In the genomic region with DNA sequence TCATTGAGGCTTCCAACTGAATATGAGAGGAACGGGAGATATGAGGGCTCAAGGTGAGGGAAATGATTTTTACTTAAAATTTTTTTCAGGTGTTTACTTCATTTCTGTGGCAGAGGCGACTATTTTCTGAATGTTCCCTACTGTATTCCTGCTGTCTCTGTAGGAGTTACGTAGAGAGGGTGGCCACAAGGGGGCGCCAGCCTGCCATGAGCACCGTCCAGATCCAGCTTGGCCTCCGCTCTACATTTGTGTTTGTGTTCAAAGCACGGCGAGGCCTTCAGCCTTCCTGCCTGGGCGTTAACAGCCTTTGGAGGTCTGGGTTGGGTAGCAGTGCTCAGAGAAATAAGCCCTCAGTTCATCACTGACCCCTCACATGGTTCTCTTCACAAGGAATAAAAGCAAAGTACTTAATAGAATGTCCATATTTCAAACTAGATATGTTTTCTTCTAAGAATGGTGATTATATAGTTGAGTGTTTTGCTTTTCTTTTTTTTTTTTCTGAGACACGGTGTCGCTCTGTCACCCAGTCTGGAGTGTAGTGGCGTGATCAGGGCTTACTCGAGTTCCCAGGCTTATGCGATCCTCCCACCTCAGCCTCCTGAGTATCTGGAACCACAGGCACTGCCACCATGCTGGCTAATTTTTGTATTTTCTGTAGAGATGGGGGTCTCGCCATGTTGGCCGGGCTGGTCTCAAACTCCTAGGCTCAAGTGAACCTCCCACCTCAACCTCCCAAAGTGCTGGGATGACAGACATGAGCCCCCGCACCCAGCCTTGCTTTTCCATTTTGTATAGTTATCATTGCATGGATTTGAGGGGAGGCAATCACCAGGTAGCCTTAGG, we compare ENCODE assay signal across 8 cellular contexts. TPM values are rescaled to one million over a fixed set of nuclear protein-coding genes. Genes with fewer than 3 reads are reported as not detected.
DNase-seq lines count a peak whose midpoint lies in the region; ATAC-seq and TF ChIP-seq lines count a peak whose summit lies in the region.

No MANE protein-coding gene starts in this region.

- CTCF ChIA-PET in PC-3 (lab: Charles Lee) = no interaction called here

- DNase-seq in DMS53 (lab: John Stamatoyannopoulos, UW) = peak; percentile 89
- peak; percentile 83 for DNase-seq in KBM-7
- peak; percentile 81 for DNase-seq in PC-3
- DNase-seq in activated T-cell treated with anti-CD3 and anti-CD28 coated beads, Interleukin-2, amount 50 U/mL, for 72 hours = peak; percentile 81 to 83
- peak; percentile 69 to 89 for DNase-seq in fibroblast of lung (ENCODE audit: low read depth in 2 of 2)
- DNase-seq in stimulated activated naive CD4-positive, alpha-beta T cell (lab: John Stamatoyannopoulos, UW) = peak; percentile 56 to 79 (median 70)

- H3F3A ChIP-seq in PC-3 (ENCODE audit: low read length, unreplicated experiment) = peaks cover 5% of the 10 kb centered on the region

- H3K4me3 ChIP-seq in PC-3 (ENCODE audit: low read length) (no peak overlapping the region), fibroblast of lung (replicated peaks in 1 of 4; ENCODE audit: control extremely low read depth in 1 of 4, insufficient read depth in 1 of 4, low read depth in 3 of 4, low read length in 4 of 4) (no peak overlapping the region)

- H3K27me3 Mint-ChIP-seq in activated T-cell treated with anti-CD3 and anti-CD28 coated beads, Interleukin-2, amount 50 U/mL, for 72 hours (ENCODE audit: low read depth) = no peaks in the 10 kb centered on the region
- no peaks in the 10 kb centered on the region for H3K27me3 Mint-ChIP-seq in nephron (ENCODE audit: low read depth)

- BruUV-seq in PC-3 (replicated peaks; lab: Mats Ljungman, UMichigan) = no TSS peak

- H3K9ac ChIP-seq in PC-3 (ENCODE audit: low read length) = no peak overlapping the region
- no peak overlapping the region for H3K9ac ChIP-seq in fibroblast of lung (ENCODE audit: insufficient read depth, low read length)

- no peaks in the 10 kb centered on the region for H3K9me3 ChIP-seq in PC-3 (ENCODE audit: low read length)
- no peaks in the 10 kb centered on the region for H3K9me3 ChIP-seq in fibroblast of lung (ENCODE audit: control insufficient read depth, insufficient read depth, low read depth, low read length)

- no peak overlapping the region for H3K4me3 Mint-ChIP-seq in activated T-cell treated with anti-CD3 and anti-CD28 coated beads, Interleukin-2, amount 50 U/mL, for 72 hours
- H3K4me3 Mint-ChIP-seq in nephron = no peak overlapping the region

- peaks cover 0 to 23% of the 10 kb centered on the region in 2 donors for H3K36me3 Mint-ChIP-seq in activated T-cell treated with anti-CD3 and anti-CD28 coated beads, Interleukin-2, amount 50 U/mL, for 72 hours (ENCODE audit: insufficient read depth in 2 of 2)
- peaks cover 46% of the 10 kb centered on the region for H3K36me3 Mint-ChIP-seq in nephron (ENCODE audit: low read depth)

- H3K79me2 ChIP-seq in PC-3 (ENCODE audit: low read length) = no peaks in the 10 kb centered on the region
- H3K79me2 ChIP-seq in fibroblast of lung (ENCODE audit: control insufficient read depth, insufficient read depth, low read length) = peaks cover 12% of the 10 kb centered on the region

- no peaks in the 10 kb centered on the region for H3K9me3 Mint-ChIP-seq in activated T-cell treated with anti-CD3 and anti-CD28 coated beads, Interleukin-2, amount 50 U/mL, for 72 hours
- no peaks in the 10 kb centered on the region for H3K9me3 Mint-ChIP-seq in nephron

- H4K20me1 ChIP-seq in PC-3 (ENCODE audit: low read length) (no peaks in the 10 kb centered on the region), fibroblast of lung (ENCODE audit: control insufficient read depth, extremely low read depth, insufficient read depth, low read length) (no peaks in the 10 kb centered on the region)

- H2AFZ ChIP-seq in PC-3 (ENCODE audit: low read length) (no peak overlapping the region), fibroblast of lung (ENCODE audit: low read length) (no peak overlapping the region)

- H3K4me1 ChIP-seq in PC-3 (ENCODE audit: insufficient read depth, low read length) = no peaks in the 10 kb centered on the region
- no peaks in the 10 kb centered on the region for H3K4me1 ChIP-seq in fibroblast of lung (ENCODE audit: control insufficient read depth, extremely low read depth, insufficient read depth, low read length)

- no peaks in the 10 kb centered on the region for H3K9me2 ChIP-seq in PC-3 (replicated peaks; ENCODE audit: low read length)

- POLR2A ChIA-PET in PC-3 (lab: Charles Lee; ENCODE audit: unreplicated experiment) = no interaction called here

- in situ Hi-C loops in KBM-7 (cut with MboI; ENCODE audit: low pct_unique_long_range_greater_than_20kb, low sequenced_read_pairs) = no loop called here

- H3K36me3 ChIP-seq in PC-3 (ENCODE audit: low read depth, low read length) = peaks cover 48% of the 10 kb centered on the region
- peaks cover 36% of the 10 kb centered on the region for H3K36me3 ChIP-seq in fibroblast of lung (ENCODE audit: control insufficient read depth, insufficient read depth, low read length)

- peak; percentile 92 for ATAC-seq in PC-3
- peak; percentile 91 to 92 for ATAC-seq in activated T-cell treated with anti-CD3 and anti-CD28 coated beads, Interleukin-2, amount 50 U/mL, for 72 hours (replicated peaks in 1 of 2)
- no peak for ATAC-seq in GM18867 (IDR thresholded peaks at IDR 0.05; ENCODE audit: unreplicated experiment)

- H3K4me2 ChIP-seq in PC-3 (ENCODE audit: low read length) (no peak overlapping the region), fibroblast of lung (ENCODE audit: extremely low read depth, insufficient read depth, low read length) (no peak overlapping the region)

- H3K27ac ChIP-seq in PC-3 (ENCODE audit: low read length) = no peak overlapping the region
- no peak overlapping the region for H3K27ac ChIP-seq in fibroblast of lung (ENCODE audit: insufficient read depth, low read length)

- intact Hi-C loops in PC-3 (cut with micrococcal nuclease) = no loop called here

- peaks cover 10% of the 10 kb centered on the region for H3K4me1 Mint-ChIP-seq in activated T-cell treated with anti-CD3 and anti-CD28 coated beads, Interleukin-2, amount 50 U/mL, for 72 hours (ENCODE audit: low read depth)
- peaks cover 5% of the 10 kb centered on the region for H3K4me1 Mint-ChIP-seq in nephron

- peak; percentile 97 for TF ChIP-seq CTCF in PC-3 (conservative IDR thresholded peaks at IDR 0.05; ENCODE audit: low read depth, low read length)
- peak; percentile 89 to 91 for TF ChIP-seq CTCF in fibroblast of lung (conservative IDR thresholded peaks at IDR 0.05 in 1 of 2, IDR thresholded peaks at IDR 0.05 in 1 of 2; ENCODE audit: low read depth in 1 of 2, low read length in 2 of 2)
- TF ChIP-seq CTCF in nephron (IDR thresholded peaks at IDR 0.05; ENCODE audit: unreplicated experiment in 3 of 3) = peak; percentile 90 to 96 (median 93)

- no peaks in the 10 kb centered on the region for H3K27me3 ChIP-seq in PC-3 (ENCODE audit: low read length)
- H3K27me3 ChIP-seq in fibroblast of lung (ENCODE audit: control insufficient read depth, insufficient read depth, low read length) = no peaks in the 10 kb centered on the region

- H3K27ac Mint-ChIP-seq in activated T-cell treated with anti-CD3 and anti-CD28 coated beads, Interleukin-2, amount 50 U/mL, for 72 hours = peak overlapping the region; percentile 27
- peak overlapping the region; percentile 3 to 26 (median 21) for H3K27ac Mint-ChIP-seq in nephron

RNA-seq across cellular contexts. Expression of a gene that starts 22.3 kb away (rescaled TPM):
- total RNA-seq in PC-3 (2014; rRNA removed) = 299 and 324 TPM in 2 replicates
- 1 to 10 TPM; 7.0 to 9.5 TPM for total RNA-seq in activated T-cell treated with anti-CD3 and anti-CD28 coated beads, Interleukin-2, amount 50 U/mL, for 72 hours
- 69.9 and 136 TPM in 2 replicates for total RNA-seq in fibroblast of lung
- polyA plus RNA-seq in fibroblast of lung = 57.2 and 65.2 TPM in 2 replicates
- polyA plus RNA-seq in fibroblast of lung (2012) = 191 and 207 TPM in 2 replicates
- polyA minus RNA-seq in fibroblast of lung (ENCODE audit: low replicate concordance) = 46.1 and 82.3 TPM in 2 replicates

RNA-seq across cellular contexts. Expression of a gene that starts 28.6 kb away (rescaled TPM):
- total RNA-seq in PC-3 (2014; rRNA removed) = 51.2 and 72.9 TPM in 2 replicates
- total RNA-seq in activated T-cell treated with anti-CD3 and anti-CD28 coated beads, Interleukin-2, amount 50 U/mL, for 72 hours = 1 to 10 TPM; 6.3 to 8.4 TPM
- total RNA-seq in fibroblast of lung = 10.6 and 11.0 TPM in 2 replicates
- polyA plus RNA-seq in fibroblast of lung = 4.2 and 5.0 TPM in 2 replicates
- 8.9 and 11.7 TPM in 2 replicates for polyA plus RNA-seq in fibroblast of lung (2012)
- 3.9 and 5.7 TPM in 2 replicates for polyA minus RNA-seq in fibroblast of lung (ENCODE audit: low replicate concordance)
